ENCODE assay signal across 11 cellular contexts in the genomic region with DNA sequence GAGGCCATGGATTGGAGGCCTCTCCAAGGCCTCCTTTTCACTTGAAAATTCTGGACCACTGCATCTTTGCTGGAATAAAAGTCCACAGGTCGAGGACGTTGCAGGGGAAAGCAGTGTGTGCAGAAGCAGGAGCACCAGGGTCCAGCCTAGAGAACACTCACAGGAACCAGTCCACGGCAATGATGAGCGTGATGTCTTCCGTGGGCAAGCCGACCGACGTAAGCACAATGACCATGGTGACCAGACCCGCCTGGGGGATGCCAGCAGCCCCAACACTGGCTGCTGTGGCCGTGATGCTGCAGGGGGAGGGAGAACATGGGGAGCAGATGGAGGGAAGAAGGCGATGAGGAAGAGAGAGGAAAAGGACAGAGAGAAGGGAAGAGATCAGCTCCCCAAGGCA. TPM values are rescaled to one million over a fixed set of nuclear protein-coding genes. Genes with fewer than 3 reads are reported as not detected.
"Had no signal": no experiment of that assay in that cellular context is flagged by ENCODE, and none has a peak within 500 bp of the region (broad histone marks: within the 10 kb centered on the region; RNA-seq: fewer than 3 reads in every experiment).

No MANE protein-coding gene starts in this region.

- H3K4me3 ChIP-seq: GM23248, GM23338, HAP-1 had no signal

- H3K4me2 ChIP-seq: GM23338 had no signal

- H3K4me1 Mint-ChIP-seq: GM23338, H9 had no signal

- DNase-seq: GM23248, GOT3, H7, H9, HCEC 1CT, HFFc6 had no signal

- FAIRE-seq: H54 had no signal

- ATAC-seq: GM23338, HCT116 had no signal

- H3K4me1 ChIP-seq: HAP-1 had no signal

- H3K9ac ChIP-seq: GM23248 had no signal

- H3K27ac Mint-ChIP-seq: GM23338, H9, HFFc6 had no signal

- H3K36me3 ChIP-seq: HAP-1 had no signal

- H3K4me3 Mint-ChIP-seq: GM23338, H9, HFFc6 had no signal

- H3K27ac ChIP-seq: GM23248 had no signal

- H2AFZ ChIP-seq: GM23248, GM23338 had no signal

- H3K9me3 ChIP-seq: HAP-1 had no signal

RNA-seq across cellular contexts. Expression of gene OR7C2, which starts 11.5 kb away (rescaled TPM):
- total RNA-seq: GM23248, GM23338, H4, H7, H9, HFFc6 had no signal
- polyA plus RNA-seq: GM23248, GM23338 had no signal

RNA-seq across cellular contexts. Expression of gene SLC1A6, which starts 26.9 kb away (rescaled TPM):
- total RNA-seq: GM23248, HFFc6 had no signal
- polyA plus RNA-seq: GM23248 had no signal
